24 cellular contexts compared by ENCODE assay signal in the genomic region with DNA sequence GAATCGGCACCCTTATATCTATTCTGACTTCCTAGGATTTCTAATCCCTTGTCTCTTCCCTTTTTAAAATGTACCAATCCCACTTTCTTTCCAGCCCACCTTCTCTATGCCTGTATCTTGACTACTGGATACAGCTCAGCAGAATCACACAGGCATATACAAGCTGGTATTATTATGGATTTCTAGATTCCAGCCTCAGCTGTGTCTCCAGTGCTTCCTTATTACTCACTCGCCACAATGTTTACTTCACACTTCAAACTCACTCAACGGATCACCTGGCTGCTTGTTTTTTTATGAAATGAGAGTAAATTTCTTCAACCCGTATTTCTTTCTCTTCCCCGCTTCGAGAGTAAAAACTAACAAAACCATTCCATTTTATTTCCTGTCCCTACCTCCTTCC. TPM values are rescaled to one million over a fixed set of nuclear protein-coding genes. Genes with fewer than 3 reads are reported as not detected.
DNase-seq lines count a peak whose midpoint lies in the region; ATAC-seq, FAIRE-seq and TF ChIP-seq lines count a peak whose summit lies in the region.
"Had no signal": no experiment of that assay in that cellular context is flagged by ENCODE, and none has a peak within 500 bp of the region (broad histone marks: within the 10 kb centered on the region; RNA-seq: fewer than 3 reads in every experiment).

No MANE protein-coding gene starts in this region.

- no peak for TF ChIP-seq CTCF in fibroblast of villous mesenchyme (IDR thresholded peaks at IDR 0.05; ENCODE audit: insufficient read depth, low read depth, low read length)
- no peak for TF ChIP-seq CTCF in osteoblast (IDR thresholded peaks at IDR 0.05; ENCODE audit: extremely low read depth, low read depth, low read length)
- no peak for TF ChIP-seq CTCF in foreskin fibroblast (IDR thresholded peaks at IDR 0.05; ENCODE audit: low read depth, low read length)
- TF ChIP-seq CTCF in HepG2 (CRISPR knock-in tag; IDR thresholded peaks at IDR 0.05) = no peak

- no peak overlapping the region for H3K4me3 ChIP-seq in fibroblast of villous mesenchyme (ENCODE audit: low read depth, low read length)
- H3K4me3 ChIP-seq in osteoblast (ENCODE audit: insufficient read depth, low read length) = no peak overlapping the region
- no peak overlapping the region for H3K4me3 ChIP-seq in foreskin fibroblast (ENCODE audit: low read depth in 1 of 2, low read length in 2 of 2)
- H3K4me3 ChIP-seq in HepG2 (replicated peaks in 1 of 3; ENCODE audit: insufficient read depth in 1 of 3, low read depth in 2 of 3, low read length in 3 of 3) = no peak overlapping the region
- H3K4me3 ChIP-seq: body of pancreas, dorsolateral prefrontal cortex, GM12878 had no signal

- H3K27me3 Mint-ChIP-seq in T-helper 17 cell = no peaks in the 10 kb centered on the region
- H3K27me3 Mint-ChIP-seq: stimulated activated naive CD8-positive, alpha-beta T cell treated with anti-CD3 and anti-CD28 coated beads, Interleukin-15, amount 100 ng/mL, for 72 hours; type B pancreatic cell had no signal

- intact Hi-C loops in HepG2 (cut with micrococcal nuclease; ENCODE audit: unreplicated experiment) = no loop called here

- H3K36me3 ChIP-seq in osteoblast (ENCODE audit: insufficient read depth, low read length) (no peaks in the 10 kb centered on the region), HepG2 (replicated peaks in 1 of 2; ENCODE audit: control insufficient read depth in 1 of 2, insufficient read depth in 2 of 2, low read length in 2 of 2) (peaks cover 3 to 15% of the 10 kb centered on the region in 2 experiments; a peak in 3 of 5 replicates)

- FAIRE-seq in HepG2 (lab: Jason Lieb, UNC) = no peak
- FAIRE-seq: GM12878 had no signal

- H3K4me1 ChIP-seq in osteoblast (ENCODE audit: insufficient read depth, low read length) = no peaks in the 10 kb centered on the region
- no peaks in the 10 kb centered on the region for H3K4me1 ChIP-seq in HepG2 (ENCODE audit: insufficient read depth, low read length)
- H3K4me1 ChIP-seq: body of pancreas, parathyroid adenoma had no signal

- H4K20me1 ChIP-seq in osteoblast (ENCODE audit: insufficient read depth, low read length) (no peaks in the 10 kb centered on the region), HepG2 (ENCODE audit: insufficient read depth, low read length) (no peaks in the 10 kb centered on the region)

- TF ChIP-seq EP300 in HepG2 (IDR thresholded peaks at IDR 0.05; ENCODE audit: low read depth in 2 of 2, low read length in 2 of 2) = no peak
- no peak for TF ChIP-seq EP300 in HepG2 (CRISPR knock-in tag; IDR thresholded peaks at IDR 0.05; ENCODE audit: borderline replicate concordance)

- in situ Hi-C loops in HepG2 (cut with HindIII; ENCODE audit: extremely low pct_ligation_motif_present, low pct_unique_long_range_greater_than_20kb) = no loop called here

- BruUV-seq in HepG2 (replicated peaks; lab: Mats Ljungman, UMichigan) = no TSS peak

- POLR2A ChIA-PET in HepG2 (lab: Yijun Ruan, JAX) = no interaction called here

- H3K9ac ChIP-seq in HepG2 (ENCODE audit: insufficient read depth, low read depth, low read length) = no peak overlapping the region
- H3K9ac ChIP-seq: parathyroid adenoma had no signal

- H3K9me3 ChIP-seq in T-helper 17 cell (ENCODE audit: control insufficient read depth, low read length, poor library complexity, severe bottlenecking) (no peaks in the 10 kb centered on the region), osteoblast (ENCODE audit: low read depth, low read length) (no peaks in the 10 kb centered on the region), HepG2 (ENCODE audit: low read length) (no peaks in the 10 kb centered on the region)
- H3K9me3 ChIP-seq: body of pancreas had no signal

- H3K4me3 Mint-ChIP-seq in T-helper 17 cell = peak overlapping the region; percentile 58
- H3K4me3 Mint-ChIP-seq: activated CD8-positive, alpha-beta T cell treated with anti-CD3 and anti-CD28 coated beads, Interleukin-2, amount 10 ng/mL, durations not matched to agents 7 days and 5 days; stimulated activated naive CD8-positive, alpha-beta T cell treated with anti-CD3 and anti-CD28 coated beads, Interleukin-15, amount 100 ng/mL, for 72 hours; type B pancreatic cell had no signal

- peak overlapping the region; percentile 83 for H3K27ac Mint-ChIP-seq in T-helper 17 cell
- H3K27ac Mint-ChIP-seq: activated CD8-positive, alpha-beta T cell treated with anti-CD3 and anti-CD28 coated beads, Interleukin-2, amount 10 ng/mL, durations not matched to agents 7 days and 5 days; stimulated activated naive CD8-positive, alpha-beta T cell treated with anti-CD3 and anti-CD28 coated beads, Interleukin-15, amount 100 ng/mL, for 72 hours; type B pancreatic cell had no signal

- ATAC-seq in T-helper 17 cell (no peak), HG02610 (IDR thresholded peaks at IDR 0.05; ENCODE audit: unreplicated experiment) (no peak), HepG2 (no peak)
- ATAC-seq: activated CD8-positive, alpha-beta T cell treated with anti-CD3 and anti-CD28 coated beads, Interleukin-2, amount 10 ng/mL, durations not matched to agents 7 days and 5 days; activated naive CD4-positive, alpha-beta T cell treated with anti-CD3 and anti-CD28 coated beads, Interleukin-2, amount 50 U/mL, for 72 hours; body of pancreas; GM12878; stimulated activated naive CD8-positive, alpha-beta T cell treated with anti-CD3 and anti-CD28 coated beads, Interleukin-15, amount 100 ng/mL, for 72 hours had no signal

- no peaks in the 10 kb centered on the region for H3K79me2 ChIP-seq in osteoblast (ENCODE audit: insufficient read depth, low read length)
- H3K79me2 ChIP-seq in HepG2 (ENCODE audit: insufficient read depth, low read length) = no peaks in the 10 kb centered on the region
- H3K79me2 ChIP-seq: parathyroid adenoma had no signal

- H2AFZ ChIP-seq in osteoblast (ENCODE audit: low read length) (peak overlapping the region; percentile 40), HepG2 (ENCODE audit: low read length) (no peak overlapping the region)
- H2AFZ ChIP-seq: parathyroid adenoma had no signal

- TF ChIP-seq POLR2A in HepG2 (IDR thresholded peaks at IDR 0.05; ENCODE audit: insufficient read depth in 1 of 2, low read depth in 2 of 2, low read length in 2 of 2) = no peak

- CTCF ChIA-PET in HepG2 (lab: Yijun Ruan, JAX; ENCODE audit: low intra/inter-chr PET ratio, low total read pairs) = no interaction called here

- H3K4me2 ChIP-seq in osteoblast (ENCODE audit: insufficient read depth, low read length) (no peak overlapping the region), HepG2 (ENCODE audit: low read depth, low read length) (no peak overlapping the region)

- peak; percentile 53 for DNase-seq in H4 (ENCODE audit: low spot score)
- DNase-seq in T-helper 17 cell = no peak
- DNase-seq in fibroblast of villous mesenchyme (ENCODE audit: low read depth) = peak; percentile 53
- no peak for DNase-seq in osteoblast (ENCODE audit: insufficient read length, low spot score, missing footprints)
- DNase-seq in foreskin fibroblast = no peak
- DNase-seq in HepG2 (ENCODE audit: low spot score) = no peak
- DNase-seq in DMS 273 (lab: John Stamatoyannopoulos, UW; ENCODE audit: unreplicated experiment) = no peak
- DNase-seq: activated CD8-positive, alpha-beta T cell treated with anti-CD3 and anti-CD28 coated beads, Interleukin-2, amount 10 ng/mL, durations not matched to agents 7 days and 5 days; activated T-cell treated with anti-CD3 and anti-CD28 coated beads, Interleukin-2, amount 50 U/mL, for 48 hours; AML-193; body of pancreas; dorsolateral prefrontal cortex; GDM1; HCEC 1CT; NCI-H1694 treated with DMSO at 0.1 percent for 48 hours; NCI-H345; NK-92 treated with Interleukin-12 subunit alpha and Interleukin-12 subunit beta, amount 100 ng/mL, for 24 hours; stimulated activated naive CD8-positive, alpha-beta T cell treated with anti-CD3 and anti-CD28 coated beads, Interleukin-15, amount 100 ng/mL, for 72 hours; T1000 had no signal

- WGBS in HepG2 (ENCODE audit: low lambda C conversion rate) = 95% methylated on average over 6 of the region's 6 CpGs

- H3K27me3 ChIP-seq in osteoblast (ENCODE audit: insufficient read depth, low read length) (no peaks in the 10 kb centered on the region), HepG2 (ENCODE audit: control insufficient read depth in 1 of 2, insufficient read depth in 2 of 2, low read length in 2 of 2) (no peaks in the 10 kb centered on the region)
- H3K27me3 ChIP-seq: body of pancreas, dorsolateral prefrontal cortex had no signal

- no peak for TF ChIP-seq RAD21 in HepG2 (CRISPR knock-in tag; IDR thresholded peaks at IDR 0.05)

- H3K4me1 Mint-ChIP-seq in T-helper 17 cell = peaks cover 5% of the 10 kb centered on the region
- H3K4me1 Mint-ChIP-seq: stimulated activated naive CD8-positive, alpha-beta T cell treated with anti-CD3 and anti-CD28 coated beads, Interleukin-15, amount 100 ng/mL, for 72 hours had no signal

- peaks cover 9% of the 10 kb centered on the region for H3K36me3 Mint-ChIP-seq in T-helper 17 cell (ENCODE audit: low read depth)

- peak overlapping the region; percentile 23 for H3K27ac ChIP-seq in osteoblast (ENCODE audit: low read depth, low read length)
- no peak overlapping the region for H3K27ac ChIP-seq in HepG2 (ENCODE audit: extremely low read length, insufficient read depth, low read length)
- H3K27ac ChIP-seq: body of pancreas, parathyroid adenoma had no signal

RNA-seq across cellular contexts. Expression of a gene that starts 38.8 kb away (rescaled TPM):
- 11.2 and 24.4 TPM in 2 replicates for total RNA-seq in H4 (2014; rRNA removed; shearing (Covaris generic))
- total RNA-seq in T-helper 17 cell (10 to 100 TPM; 17.4 to 18.2 TPM), fibroblast of villous mesenchyme (13.2 and 16.0 TPM in 2 replicates), osteoblast (12.4 and 13.4 TPM in 2 replicates), HepG2 (2016; rRNA removed; fragmentation: Illumina TruSeq; extraction: Trizol) (25.7 and 38.1 TPM in 2 replicates)
- 9.0 and 10.5 TPM in 2 replicates for total RNA-seq in HepG2 (2016; cell fraction: cytosol; rRNA removed; fragmentation: Illumina TruSeq; extraction: Trizol; ENCODE audit: low read depth)
- total RNA-seq in HepG2 (2016; cell fraction: insoluble cytoplasmic fraction; rRNA removed; fragmentation: Illumina TruSeq; extraction: Trizol) = 24.5 and 37.3 TPM in 2 replicates
- 16.0 TPM in 2 replicates for total RNA-seq in HepG2 (2016; cell fraction: membrane; rRNA removed; fragmentation: Illumina TruSeq; extraction: Trizol)
- 27.6 and 28.3 TPM in 2 replicates for total RNA-seq in HepG2 (2016; cell fraction: nucleus; rRNA removed; fragmentation: Illumina TruSeq; extraction: Trizol)
- 10.7 and 21.1 TPM in 2 replicates for polyA plus RNA-seq in HepG2 (2011; rRNA removed)
- polyA plus RNA-seq in HepG2 (2011; cell fraction: cytosol; rRNA removed) = 7.0 and 11.2 TPM in 2 replicates
- polyA plus RNA-seq in HepG2 (2011; cell fraction: nucleus; rRNA removed) = 2.7 and 5.7 TPM in 2 replicates
- polyA plus RNA-seq in HepG2 (2012) = 13.9 and 22.8 TPM in 2 replicates
- polyA plus RNA-seq in HepG2 (2016; cell fraction: cytosol; fragmentation: Illumina TruSeq; extraction: Trizol; ENCODE audit: low read depth) = 7.9 and 9.2 TPM in 2 replicates
- 46.6 and 49.1 TPM in 2 replicates for polyA plus RNA-seq in HepG2 (2016; cell fraction: insoluble cytoplasmic fraction; fragmentation: Illumina TruSeq; extraction: Trizol; ENCODE audit: low read depth)
- 11.2 and 12.2 TPM in 2 replicates for polyA plus RNA-seq in HepG2 (2016; cell fraction: membrane; fragmentation: Illumina TruSeq; extraction: Trizol; ENCODE audit: low read depth)
- 17.9 and 20.2 TPM in 2 replicates for polyA plus RNA-seq in HepG2 (2016; cell fraction: nucleus; fragmentation: Illumina TruSeq; extraction: Trizol; ENCODE audit: insufficient read depth, low read depth)
- polyA minus RNA-seq in HepG2 (2011; rRNA and poly(A)+ RNA removed; ENCODE audit: low replicate concordance) = 12.9 and 15.6 TPM in 2 replicates
- polyA minus RNA-seq in HepG2 (2011; cell fraction: cytosol; rRNA and poly(A)+ RNA removed) = 9.8 and 14.3 TPM in 2 replicates
- 58.7 and 70.8 TPM in 2 replicates for polyA minus RNA-seq in HepG2 (2011; cell fraction: nucleus; rRNA and poly(A)+ RNA removed)

RNA-seq across cellular contexts. Expression of a gene that starts 39.0 kb away (rescaled TPM):
- total RNA-seq in H4 (2014; rRNA removed; shearing (Covaris generic)) = 6.1 and 6.8 TPM in 2 replicates
- total RNA-seq in T-helper 17 cell (10 to 100 TPM; 16.0 to 19.6 TPM), fibroblast of villous mesenchyme (9.0 and 12.5 TPM in 2 replicates), osteoblast (9.4 and 10.3 TPM in 2 replicates), HepG2 (2016; rRNA removed; fragmentation: Illumina TruSeq; extraction: Trizol) (16.5 and 28.7 TPM in 2 replicates)
- total RNA-seq in HepG2 (2016; cell fraction: cytosol; rRNA removed; fragmentation: Illumina TruSeq; extraction: Trizol; ENCODE audit: low read depth) = 6.4 and 6.6 TPM in 2 replicates
- 17.0 and 29.2 TPM in 2 replicates for total RNA-seq in HepG2 (2016; cell fraction: insoluble cytoplasmic fraction; rRNA removed; fragmentation: Illumina TruSeq; extraction: Trizol)
- 7.9 and 10.2 TPM in 2 replicates for total RNA-seq in HepG2 (2016; cell fraction: membrane; rRNA removed; fragmentation: Illumina TruSeq; extraction: Trizol)
- total RNA-seq in HepG2 (2016; cell fraction: nucleus; rRNA removed; fragmentation: Illumina TruSeq; extraction: Trizol) = 8.1 and 8.2 TPM in 2 replicates
- polyA plus RNA-seq in HepG2 (2011; rRNA removed) = 3.1 and 3.4 TPM in 2 replicates
- polyA plus RNA-seq in HepG2 (2011; cell fraction: cytosol; rRNA removed) = 2.2 and 2.4 TPM in 2 replicates
- 1.6 and 2.1 TPM in 2 replicates for polyA plus RNA-seq in HepG2 (2011; cell fraction: nucleus; rRNA removed)
- 6.5 TPM in 2 replicates for polyA plus RNA-seq in HepG2 (2012)
- 8.4 and 10.6 TPM in 2 replicates for polyA plus RNA-seq in HepG2 (2016; cell fraction: cytosol; fragmentation: Illumina TruSeq; extraction: Trizol; ENCODE audit: low read depth)
- 29.2 and 29.3 TPM in 2 replicates for polyA plus RNA-seq in HepG2 (2016; cell fraction: insoluble cytoplasmic fraction; fragmentation: Illumina TruSeq; extraction: Trizol; ENCODE audit: low read depth)
- polyA plus RNA-seq in HepG2 (2016; cell fraction: membrane; fragmentation: Illumina TruSeq; extraction: Trizol; ENCODE audit: low read depth) = 5.6 and 7.3 TPM in 2 replicates
- 11.1 and 13.0 TPM in 2 replicates for polyA plus RNA-seq in HepG2 (2016; cell fraction: nucleus; fragmentation: Illumina TruSeq; extraction: Trizol; ENCODE audit: insufficient read depth, low read depth)
- 1.8 and 5.9 TPM in 2 replicates for polyA minus RNA-seq in HepG2 (2011; rRNA and poly(A)+ RNA removed; ENCODE audit: low replicate concordance)
- polyA minus RNA-seq in HepG2 (2011; cell fraction: cytosol; rRNA and poly(A)+ RNA removed) = 4.6 and 6.5 TPM in 2 replicates
- 7.6 and 9.9 TPM in 2 replicates for polyA minus RNA-seq in HepG2 (2011; cell fraction: nucleus; rRNA and poly(A)+ RNA removed)

Comparison
In these comparisons a context has a peak if more than half of its experiments do, and no peak if none do; other contexts are left out.
1. DNase-seq: peak in H4 (single experiment) and fibroblast of villous mesenchyme (single experiment); none in T-helper 17 cell (0 of 3), osteoblast (single experiment), foreskin fibroblast (0 of 2), HepG2 (single experiment) and DMS 273 (single experiment).